8 cellular contexts compared by ENCODE assay signal in genomic region chr13:27250833-27251165, GRCh38. TPM values are rescaled to one million over a fixed set of nuclear protein-coding genes. Genes with fewer than 3 reads are reported as not detected.
DNase-seq lines count a peak whose midpoint lies in the region; ATAC-seq and TF ChIP-seq lines count a peak whose summit lies in the region.

No MANE protein-coding gene starts in this region.

- H3K4me2 ChIP-seq in neural cell (ENCODE audit: low read length) = peak overlapping the region; percentile 99

- H3K4me3 ChIP-seq in neural cell (ENCODE audit: low read length) = peak overlapping the region; percentile 96

- peak; percentile 8 for ATAC-seq in GM19035 (IDR thresholded peaks at IDR 0.05; ENCODE audit: unreplicated experiment)
- ATAC-seq in HG03460 (IDR thresholded peaks at IDR 0.05; ENCODE audit: unreplicated experiment) = peak; percentile 7
- no peak for ATAC-seq in GM18861 (IDR thresholded peaks at IDR 0.05; ENCODE audit: unreplicated experiment)

- no peak for TF ChIP-seq EP300 in neural cell (conservative IDR thresholded peaks at IDR 0.05; ENCODE audit: poor library complexity, severe bottlenecking)

- no peaks in the 10 kb centered on the region for H3K9me2 ChIP-seq in neural cell (ENCODE audit: insufficient read depth, low read length)

- H3K9me3 ChIP-seq in neural cell (ENCODE audit: low read length) = no peaks in the 10 kb centered on the region

- H4K20me1 ChIP-seq in neural cell (ENCODE audit: insufficient read depth) = no peaks in the 10 kb centered on the region

- no peaks in the 10 kb centered on the region for H3F3A ChIP-seq in neural cell (ENCODE audit: insufficient read depth, low read length, poor library complexity, severe bottlenecking)

- TF ChIP-seq CTCF in neural cell (IDR thresholded peaks at IDR 0.05; ENCODE audit: poor library complexity, severe bottlenecking) = no peak

- no peak for TF ChIP-seq RAD21 in neural cell (conservative IDR thresholded peaks at IDR 0.05)

- DNase-seq in NCI-H2196 treated with DMSO at 0.1 percent for 48 hours (lab: John Stamatoyannopoulos, UW; ENCODE audit: unreplicated experiment) (no peak), NCI-H2081 treated with DMSO at 0.1 percent for 48 hours (lab: John Stamatoyannopoulos, UW) (no peak), NCI-H2196 (lab: John Stamatoyannopoulos, UW; ENCODE audit: unreplicated experiment) (no peak)

- peak overlapping the region; percentile 99 for H3K27ac ChIP-seq in cingulate gyrus (ENCODE audit: low read depth, low read length)
- peak overlapping the region; percentile 86 for H3K27ac ChIP-seq in neural cell (ENCODE audit: low read length)

- H2AFZ ChIP-seq in neural cell (ENCODE audit: low read depth, low read length) = peak overlapping the region; percentile 86

- H3K36me3 ChIP-seq in neural cell (ENCODE audit: insufficient read depth, low read length) = no peaks in the 10 kb centered on the region

- no peaks in the 10 kb centered on the region for H3K27me3 ChIP-seq in neural cell (ENCODE audit: insufficient read depth, low read depth, low read length)

- H3K79me2 ChIP-seq in neural cell (replicated peaks; ENCODE audit: insufficient read depth, low read length) = peaks cover 48% of the 10 kb centered on the region

- peak overlapping the region; percentile 97 for H3K9ac ChIP-seq in neural cell (ENCODE audit: low read length)

TF ChIP-seq in neural cell, 6 proteins besides CTCF, POLR2A, EP300 and RAD21:
- TF ChIP-seq REST (IDR thresholded peaks at IDR 0.05; ENCODE audit: borderline replicate concordance) = no peak
- TF ChIP-seq POLR2AphosphoS5 (IDR thresholded peaks at IDR 0.05) = no peak
- no peak for TF ChIP-seq TAF1 (IDR thresholded peaks at IDR 0.05; ENCODE audit: low read depth)
- no peak for TF ChIP-seq MXI1 (conservative IDR thresholded peaks at IDR 0.05; ENCODE audit: poor library complexity, severe bottlenecking)
- TF ChIP-seq EZH2 (IDR thresholded peaks at IDR 0.05; ENCODE audit: borderline replicate concordance, insufficient read depth, low read length, poor library complexity, severe bottlenecking) = no peak
- no peak for TF ChIP-seq SMC3 (conservative IDR thresholded peaks at IDR 0.05; ENCODE audit: poor library complexity)

RNA-seq across cellular contexts. Expression of gene RPL21, which starts 0.6 kb away (rescaled TPM):
- polyA plus RNA-seq in neural cell = 1,224 and 1,536 TPM in 2 replicates
- 289 and 319 TPM in 2 replicates for polyA minus RNA-seq in neural cell

RNA-seq across cellular contexts. Expression of gene RASL11A, which starts 19.8 kb away (rescaled TPM):
- 1.7 and 4.5 TPM in 2 replicates for polyA plus RNA-seq in neural cell
- polyA minus RNA-seq in neural cell = 2.7 and 2.8 TPM in 2 replicates
